1 cellular context compared by ENCODE assay signal in genomic region chr20:23656372-23656771, GRCh38.
TF ChIP-seq lines count a peak whose summit lies in the region.

No MANE protein-coding gene starts in this region.

TF ChIP-seq in H1, 55 proteins besides CTCF, POLR2A, EP300 and RAD21:
- TF ChIP-seq BACH1 (IDR thresholded peaks at IDR 0.05; ENCODE audit: low read length) = 0 out of 2 replicates have a peak, but pooled peaks have one; percentile 46
- TF ChIP-seq SUZ12 (IDR thresholded peaks at IDR 0.05; ENCODE audit: low read length) = no peak
- TF ChIP-seq MAFK (IDR thresholded peaks at IDR 0.05; ENCODE audit: low read depth, low read length) = peak; percentile 90
TF ChIP-seq in H1: peak in this region for 2.
